Comparison of ENCODE assay signal across 17 cellular contexts in the genomic region with DNA sequence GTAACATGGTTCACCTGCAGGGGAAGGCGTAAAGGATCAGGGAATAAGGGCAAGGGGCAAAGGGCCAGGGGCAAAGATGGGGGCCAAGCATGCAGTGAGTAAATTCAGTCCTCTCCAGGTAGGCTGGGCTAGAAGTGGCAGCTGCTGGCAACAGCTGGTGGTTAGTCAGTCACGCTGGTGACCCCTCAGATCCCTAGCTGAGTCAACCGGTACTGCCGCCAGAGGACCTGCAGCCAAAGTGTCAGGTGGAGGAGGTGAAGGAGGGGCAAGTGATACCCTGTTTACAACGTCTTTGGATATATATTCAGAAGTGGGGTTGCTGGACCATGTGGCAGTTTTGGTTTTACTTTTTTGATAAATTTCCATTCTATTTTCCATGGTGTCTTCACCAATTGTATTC. TPM values are rescaled to one million over a fixed set of nuclear protein-coding genes. Genes with fewer than 3 reads are reported as not detected.
DNase-seq lines count a peak whose midpoint lies in the region; ATAC-seq and TF ChIP-seq lines count a peak whose summit lies in the region.
"Had no signal": no experiment of that assay in that cellular context is flagged by ENCODE, and none has a peak within 500 bp of the region (broad histone marks: within the 10 kb centered on the region; RNA-seq: fewer than 3 reads in every experiment).

No MANE protein-coding gene starts in this region.

- no peaks in the 10 kb centered on the region for H3K9me3 Mint-ChIP-seq in activated CD4-positive, alpha-beta T cell treated with anti-CD3 and anti-CD28 coated beads for 36 hours (ENCODE audit: low read depth)
- H3K9me3 Mint-ChIP-seq: CD8-positive, alpha-beta T cell had no signal

- H3K27me3 Mint-ChIP-seq in activated CD4-positive, alpha-beta T cell treated with anti-CD3 and anti-CD28 coated beads for 36 hours: no peaks in the 10 kb centered on the region

- no peaks in the 10 kb centered on the region for H3K36me3 Mint-ChIP-seq in activated CD4-positive, alpha-beta T cell treated with anti-CD3 and anti-CD28 coated beads for 36 hours (ENCODE audit: low read depth)
- H3K36me3 Mint-ChIP-seq: CD14-positive monocyte; CD8-positive, alpha-beta T cell had no signal

- ATAC-seq in activated CD4-positive, alpha-beta T cell treated with anti-CD3 and anti-CD28 coated beads for 36 hours: no peak
- ATAC-seq in HG03039 (IDR thresholded peaks at IDR 0.05; ENCODE audit: unreplicated experiment): no peak
- ATAC-seq: A549; CD8-positive, alpha-beta T cell; HepG2 had no signal

- POLR2A ChIA-PET in activated CD4-positive, alpha-beta T cell treated with anti-CD3 and anti-CD28 coated beads for 36 hours (lab: Charles Lee): no interaction called here
- POLR2A ChIA-PET in HEK293T (lab: Yijun Ruan, JAX): no interaction called here

- intact Hi-C loops in activated CD4-positive, alpha-beta T cell treated with anti-CD3 and anti-CD28 coated beads for 36 hours (cut with DNase I, micrococcal nuclease): no loop called here

- CTCF ChIA-PET in activated CD4-positive, alpha-beta T cell treated with anti-CD3 and anti-CD28 coated beads for 36 hours (lab: Charles Lee): no interaction called here
- CTCF ChIA-PET in HEK293T (lab: Yijun Ruan, JAX): no interaction called here

- no peak overlapping the region for H3K27ac Mint-ChIP-seq in activated CD4-positive, alpha-beta T cell treated with anti-CD3 and anti-CD28 coated beads for 36 hours
- H3K27ac Mint-ChIP-seq: CD14-positive monocyte; CD8-positive, alpha-beta T cell had no signal

- H3K4me3 Mint-ChIP-seq in activated CD4-positive, alpha-beta T cell treated with anti-CD3 and anti-CD28 coated beads for 36 hours: no peak overlapping the region
- H3K4me3 Mint-ChIP-seq: CD14-positive monocyte; CD8-positive, alpha-beta T cell had no signal

- no peaks in the 10 kb centered on the region for H3K4me1 Mint-ChIP-seq in activated CD4-positive, alpha-beta T cell treated with anti-CD3 and anti-CD28 coated beads for 36 hours
- H3K4me1 Mint-ChIP-seq: CD14-positive monocyte had no signal

- peak; percentile 5 for DNase-seq in activated CD4-positive, alpha-beta T cell treated with anti-CD3 and anti-CD28 coated beads for 36 hours
- no peak for DNase-seq in activated CD4-positive, alpha-beta T cell treated with anti-CD3 and anti-CD28 coated beads, Interleukin-2, amount 50 U/mL, for 4 hours
- DNase-seq in HEK293T (ENCODE audit: extremely low spot score) (peak; percentile 16), iPS-NIHi11 (ENCODE audit: low spot score) (peak; percentile 29), SK-N-DZ (ENCODE audit: low spot score) (no peak), NCI-H2171 (lab: John Stamatoyannopoulos, UW) (no peak)
- DNase-seq: CD8-positive, alpha-beta T cell; COR-L47; DMS79 treated with DMSO at 0.1 percent for 48 hours; EL; GDM1 had no signal

TF ChIP-seq in HEK293T, 16 proteins besides CTCF, POLR2A, EP300 and RAD21:
- TF ChIP-seq ZNF384 (IDR thresholded peaks at IDR 0.05): no peak
- TF ChIP-seq ARNT (IDR thresholded peaks at IDR 0.05): no peak
- TF ChIP-seq SUZ12 (IDR thresholded peaks at IDR 0.05): no peak
- TF ChIP-seq FOXK2 (IDR thresholded peaks at IDR 0.05): no peak
- TF ChIP-seq, protein P1, sequence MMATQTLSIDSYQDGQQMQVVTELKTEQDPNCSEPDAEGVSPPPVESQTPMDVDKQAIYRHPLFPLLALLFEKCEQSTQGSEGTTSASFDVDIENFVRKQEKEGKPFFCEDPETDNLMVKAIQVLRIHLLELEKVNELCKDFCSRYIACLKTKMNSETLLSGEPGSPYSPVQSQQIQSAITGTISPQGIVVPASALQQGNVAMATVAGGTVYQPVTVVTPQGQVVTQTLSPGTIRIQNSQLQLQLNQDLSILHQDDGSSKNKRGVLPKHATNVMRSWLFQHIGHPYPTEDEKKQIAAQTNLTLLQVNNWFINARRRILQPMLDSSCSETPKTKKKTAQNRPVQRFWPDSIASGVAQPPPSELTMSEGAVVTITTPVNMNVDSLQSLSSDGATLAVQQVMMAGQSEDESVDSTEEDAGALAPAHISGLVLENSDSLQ (IDR thresholded peaks at IDR 0.05): no peak
- TF ChIP-seq TARDBP (IDR thresholded peaks at IDR 0.05): no peak
- TF ChIP-seq CTBP1 (IDR thresholded peaks at IDR 0.05; ENCODE audit: borderline replicate concordance): no peak

RNA-seq across cellular contexts. Expression of a gene that starts 24.6 kb away (rescaled TPM):
- total RNA-seq in activated CD4-positive, alpha-beta T cell treated with anti-CD3 and anti-CD28 coated beads for 36 hours: 1 to 10 TPM; 1.9 to 2.9 TPM
- polyA plus RNA-seq in SK-N-DZ (2014; cell fraction: cytosol; rRNA removed): 1.3 and 1.9 TPM in 2 replicates
- polyA plus RNA-seq in SK-N-DZ (2014; cell fraction: nucleus; rRNA removed): 0.88 and 0.91 TPM in 2 replicates
- polyA plus RNA-seq: AG04450, BJ, CD14-positive monocyte, HepG2 had no signal

Comparison
In these comparisons a context has a peak if more than half of its experiments do, and no peak if none do; other contexts are left out.
1. DNase-seq: peak in activated CD4-positive, alpha-beta T cell treated with anti-CD3 and anti-CD28 coated beads for 36 hours (single experiment), HEK293T (single experiment) and iPS-NIHi11 (single experiment); none in activated CD4-positive, alpha-beta T cell treated with anti-CD3 and anti-CD28 coated beads, Interleukin-2, amount 50 U/mL, for 4 hours (0 of 2), SK-N-DZ (single experiment) and NCI-H2171 (single experiment).